Comparison of ENCODE assay signal across 8 cellular contexts in genomic region chr7:144369252-144369651, GRCh38. TPM values are rescaled to one million over a fixed set of nuclear protein-coding genes. Genes with fewer than 3 reads are reported as not detected.
"Had no signal": no experiment of that assay in that cellular context is flagged by ENCODE, and none has a peak within 500 bp of the region (broad histone marks: within the 10 kb centered on the region; RNA-seq: fewer than 3 reads in every experiment).

No MANE protein-coding gene starts in this region.

RNA-seq across cellular contexts. Expression of gene ARHGEF5, which starts 14.1 kb away (rescaled TPM):
- total RNA-seq: SJCRH30 had no signal

RNA-seq across cellular contexts. Expression of gene NOBOX, which starts 34.2 kb away (rescaled TPM):
- total RNA-seq: activated CD8-positive, alpha-beta T cell treated with anti-CD3 and anti-CD28 coated beads, Interleukin-2, amount 10 ng/mL, durations not matched to agents 7 days and 5 days; aorta; breast epithelium; cerebellum; Right ventricle myocardium superior; SJCRH30; T-helper 2 cell treated with Interferon-gamma antibody and Interleukin-4, amounts not matched to agents 100 ng/mL and 5 ng/mL, for 36 hours had no signal
- polyA plus RNA-seq: aorta, SK-N-SH had no signal

RNA-seq across cellular contexts. Expression of gene OR2A1, which starts 57.0 kb away (rescaled TPM):
- total RNA-seq: activated CD8-positive, alpha-beta T cell treated with anti-CD3 and anti-CD28 coated beads, Interleukin-2, amount 10 ng/mL, durations not matched to agents 7 days and 5 days; cerebellum; Right ventricle myocardium superior; SJCRH30 had no signal
- polyA plus RNA-seq: SK-N-SH had no signal
